Comparison of ENCODE assay signal across 8 cellular contexts in genomic region chr1:146937462-146937861, GRCh38. TPM values are rescaled to one million over a fixed set of nuclear protein-coding genes. Genes with fewer than 3 reads are reported as not detected.
DNase-seq lines count a peak whose midpoint lies in the region; ATAC-seq and TF ChIP-seq lines count a peak whose summit lies in the region.
"Not testable (repeated sequence)": the region's sequence is repeated elsewhere in the genome, so short reads cannot be mapped to it uniquely, and the experiment has no call there.

No MANE protein-coding gene starts in this region.

- H4K20me1 ChIP-seq in GM23338 (replicated peaks; ENCODE audit: insufficient read depth) = not testable (repeated sequence)

- H3F3A ChIP-seq in GM23338 (replicated peaks; ENCODE audit: low read depth) = not testable (repeated sequence)

- H3K79me2 ChIP-seq in GM23338 (replicated peaks; ENCODE audit: insufficient read depth) = peaks cover 12% of the 10 kb centered on the region

- peak overlapping the region; percentile 39 for H3K27ac Mint-ChIP-seq in CD4-positive, alpha-beta T cell
- H3K27ac Mint-ChIP-seq in GM23338; T-helper 17 cell; activated naive CD8-positive, alpha-beta T cell treated with anti-CD3 and anti-CD28 coated beads, Interleukin-2, amount 50 U/mL, for 24 hours; endothelial cell (ENCODE audit: unreplicated experiment); stimulated activated naive CD8-positive, alpha-beta T cell treated with anti-CD3 and anti-CD28 coated beads, Interleukin-15, amount 100 ng/mL, for 72 hours: not testable (repeated sequence)
- peak overlapping the region; percentile 68 for H3K27ac Mint-ChIP-seq in activated T-cell treated with anti-CD3 and anti-CD28 coated beads, Interleukin-2, amount 50 U/mL, for 24 hours
- peak overlapping the region in 2 of 3 experiments; percentile 61 to 63 for H3K27ac Mint-ChIP-seq in nephron

- H3K36me3 ChIP-seq in GM23338 (ENCODE audit: insufficient read depth) = not testable (repeated sequence)

- not testable (repeated sequence) for H2AFZ ChIP-seq in GM23338

- H3K9me3 ChIP-seq in CD4-positive, alpha-beta T cell (ENCODE audit: control insufficient read depth, low read length); T-helper 17 cell (ENCODE audit: control insufficient read depth, low read length, poor library complexity, severe bottlenecking): not testable (repeated sequence)

- H3K4me2 ChIP-seq in GM23338 = not testable (repeated sequence)

- not testable (repeated sequence) for H3K9me2 ChIP-seq in GM23338 (ENCODE audit: insufficient read depth)

- CTCF ChIA-PET in CD4-positive, alpha-beta T cell (lab: Charles Lee) = not testable (repeated sequence)

- peaks cover 22% of the 10 kb centered on the region for H3K4me1 Mint-ChIP-seq in CD4-positive, alpha-beta T cell (ENCODE audit: low read depth)
- not testable (repeated sequence) for H3K4me1 Mint-ChIP-seq in GM23338; T-helper 17 cell; nephron; stimulated activated naive CD8-positive, alpha-beta T cell treated with anti-CD3 and anti-CD28 coated beads, Interleukin-15, amount 100 ng/mL, for 72 hours
- peaks cover 20% of the 10 kb centered on the region for H3K4me1 Mint-ChIP-seq in activated T-cell treated with anti-CD3 and anti-CD28 coated beads, Interleukin-2, amount 50 U/mL, for 24 hours (ENCODE audit: low read depth)
- peaks cover 21% of the 10 kb centered on the region for H3K4me1 Mint-ChIP-seq in activated naive CD8-positive, alpha-beta T cell treated with anti-CD3 and anti-CD28 coated beads, Interleukin-2, amount 50 U/mL, for 24 hours
- peaks cover 11% of the 10 kb centered on the region for H3K4me1 Mint-ChIP-seq in endothelial cell (ENCODE audit: unreplicated experiment)

- DNase-seq in CD4-positive, alpha-beta T cell; GM23338 (ENCODE audit: low spot score); T-helper 17 cell; activated T-cell treated with anti-CD3 and anti-CD28 coated beads, Interleukin-2, amount 50 U/mL, for 24 hours; activated naive CD8-positive, alpha-beta T cell treated with anti-CD3 and anti-CD28 coated beads, Interleukin-2, amount 50 U/mL, for 24 hours; endothelial cell (ENCODE audit: low spot score); stimulated activated naive CD8-positive, alpha-beta T cell treated with anti-CD3 and anti-CD28 coated beads, Interleukin-15, amount 100 ng/mL, for 72 hours: not testable (repeated sequence)

- not testable (repeated sequence) for ATAC-seq in CD4-positive, alpha-beta T cell (ENCODE audit: poor library complexity); GM23338; activated naive CD8-positive, alpha-beta T cell treated with anti-CD3 and anti-CD28 coated beads, Interleukin-2, amount 50 U/mL, for 24 hours; stimulated activated naive CD8-positive, alpha-beta T cell treated with anti-CD3 and anti-CD28 coated beads, Interleukin-15, amount 100 ng/mL, for 72 hours
- ATAC-seq in T-helper 17 cell = peak; percentile 12

- H3K9me3 Mint-ChIP-seq in CD4-positive, alpha-beta T cell; GM23338; activated T-cell treated with anti-CD3 and anti-CD28 coated beads, Interleukin-2, amount 50 U/mL, for 24 hours; activated naive CD8-positive, alpha-beta T cell treated with anti-CD3 and anti-CD28 coated beads, Interleukin-2, amount 50 U/mL, for 24 hours; endothelial cell (ENCODE audit: unreplicated experiment); nephron; stimulated activated naive CD8-positive, alpha-beta T cell treated with anti-CD3 and anti-CD28 coated beads, Interleukin-15, amount 100 ng/mL, for 72 hours: not testable (repeated sequence)

- intact Hi-C loops in CD4-positive, alpha-beta T cell (cut with DNase I, micrococcal nuclease) = not testable (repeated sequence)

- H3K4me3 Mint-ChIP-seq in CD4-positive, alpha-beta T cell = peak overlapping the region; percentile 74
- peak overlapping the region; percentile 57; the same call in 2 of the 3 replicates for H3K4me3 Mint-ChIP-seq in GM23338
- H3K4me3 Mint-ChIP-seq in T-helper 17 cell = peak overlapping the region; percentile 39
- H3K4me3 Mint-ChIP-seq in activated T-cell treated with anti-CD3 and anti-CD28 coated beads, Interleukin-2, amount 50 U/mL, for 24 hours = peak overlapping the region; percentile 46
- peak overlapping the region; percentile 62 for H3K4me3 Mint-ChIP-seq in activated naive CD8-positive, alpha-beta T cell treated with anti-CD3 and anti-CD28 coated beads, Interleukin-2, amount 50 U/mL, for 24 hours
- peak overlapping the region; percentile 67 for H3K4me3 Mint-ChIP-seq in endothelial cell (ENCODE audit: unreplicated experiment)
- peak overlapping the region; percentile 68 to 77 (median 76) for H3K4me3 Mint-ChIP-seq in nephron
- H3K4me3 Mint-ChIP-seq in stimulated activated naive CD8-positive, alpha-beta T cell treated with anti-CD3 and anti-CD28 coated beads, Interleukin-15, amount 100 ng/mL, for 72 hours = peak overlapping the region; percentile 73 to 82

- H3K27me3 Mint-ChIP-seq in CD4-positive, alpha-beta T cell = peaks cover 11% of the 10 kb centered on the region
- not testable (repeated sequence) for H3K27me3 Mint-ChIP-seq in GM23338 (ENCODE audit: insufficient read depth, low read depth, poor library complexity); T-helper 17 cell; activated T-cell treated with anti-CD3 and anti-CD28 coated beads, Interleukin-2, amount 50 U/mL, for 24 hours; activated naive CD8-positive, alpha-beta T cell treated with anti-CD3 and anti-CD28 coated beads, Interleukin-2, amount 50 U/mL, for 24 hours; endothelial cell (ENCODE audit: unreplicated experiment); nephron (ENCODE audit: low read depth); stimulated activated naive CD8-positive, alpha-beta T cell treated with anti-CD3 and anti-CD28 coated beads, Interleukin-15, amount 100 ng/mL, for 72 hours

- TF ChIP-seq CTCF in CD4-positive, alpha-beta T cell (IDR thresholded peaks at IDR 0.05); GM23338 (conservative IDR thresholded peaks at IDR 0.05; ENCODE audit: low read depth in 2 of 2); endothelial cell (IDR thresholded peaks at IDR 0.05; ENCODE audit: unreplicated experiment); nephron (IDR thresholded peaks at IDR 0.05; ENCODE audit: unreplicated experiment in 3 of 3): not testable (repeated sequence)

- H3K4me3 ChIP-seq in GM23338 = not testable (repeated sequence)

- POLR2A ChIA-PET in CD4-positive, alpha-beta T cell (lab: Charles Lee) = interaction anchor here (1.6 kb wide), 1 partner anchor 148 kb away, joined by 4 read pairs; no protein-coding TSS in a partner anchor

- H3K27me3 ChIP-seq in CD4-positive, alpha-beta T cell (ENCODE audit: control insufficient read depth, insufficient read depth, low read length); GM23338 (ENCODE audit: insufficient read depth): not testable (repeated sequence)

- not testable (repeated sequence) for H3K36me3 Mint-ChIP-seq in CD4-positive, alpha-beta T cell (ENCODE audit: low read depth); GM23338 (ENCODE audit: low read depth); T-helper 17 cell (ENCODE audit: low read depth); activated T-cell treated with anti-CD3 and anti-CD28 coated beads, Interleukin-2, amount 50 U/mL, for 24 hours (ENCODE audit: low read depth); activated naive CD8-positive, alpha-beta T cell treated with anti-CD3 and anti-CD28 coated beads, Interleukin-2, amount 50 U/mL, for 24 hours (ENCODE audit: low read depth); endothelial cell (ENCODE audit: low read depth, unreplicated experiment); nephron (ENCODE audit: low read depth)

- H3K27ac ChIP-seq in CD4-positive, alpha-beta T cell (ENCODE audit: low read depth, low read length); GM23338 (ENCODE audit: low read depth): not testable (repeated sequence)

- H3K4me1 ChIP-seq in GM23338 (ENCODE audit: insufficient read depth) = not testable (repeated sequence)

RNA-seq across cellular contexts. Expression of gene NBPF12, which starts 0.7 kb away (rescaled TPM):
- total RNA-seq in CD4-positive, alpha-beta T cell = 10 to 100 TPM; 26.4 TPM
- total RNA-seq in GM23338 (2014; rRNA removed; shearing (Covaris generic)) = 5.0 and 6.8 TPM in 2 replicates
- polyA plus RNA-seq in GM23338 (2016; fragmentation: Nextera tagmentation; extraction: Ambion mirVana) = 3.1 and 3.4 TPM in 2 replicates
- total RNA-seq in T-helper 17 cell (10 to 100 TPM; 22.7 to 28.0 TPM), endothelial cell (ENCODE audit: unreplicated experiment) (13.7 TPM)
